ENCODE assay signal across 10 cellular contexts in genomic region chr12:108939594-108939993, GRCh38. TPM values are rescaled to one million over a fixed set of nuclear protein-coding genes. Genes with fewer than 3 reads are reported as not detected.
DNase-seq lines count a peak whose midpoint lies in the region; ATAC-seq and TF ChIP-seq lines count a peak whose summit lies in the region.
"Had no signal": no experiment of that assay in that cellular context is flagged by ENCODE, and none has a peak within 500 bp of the region (broad histone marks: within the 10 kb centered on the region; RNA-seq: fewer than 3 reads in every experiment).

No MANE protein-coding gene starts in this region.

- DNase-seq in amniotic epithelial cell (ENCODE audit: low read depth) (peak; percentile 16), mucosa of descending colon (peak in 1 of 3 donors; percentile 28), activated T-cell treated with anti-CD3 and anti-CD28 coated beads for 4 hours (no peak), NCI-H187 treated with DMSO at 0.1 percent for 48 hours (lab: John Stamatoyannopoulos, UW) (no peak), middle frontal gyrus (ENCODE audit: extremely low spot score, low spot score) (no peak)
- DNase-seq: natural killer cell had no signal

- peak; percentile 45 for ATAC-seq in GM18502 (IDR thresholded peaks at IDR 0.05; ENCODE audit: poor library complexity, unreplicated experiment)
- peak; percentile 53 for ATAC-seq in HG03575 (IDR thresholded peaks at IDR 0.05; ENCODE audit: extremely low read depth, insufficient number of reproducible peaks, low FRiP score, unreplicated experiment)
- ATAC-seq in mucosa of descending colon: peak; percentile 70
- no peak for ATAC-seq in HG03457 (IDR thresholded peaks at IDR 0.05; ENCODE audit: unreplicated experiment)

- TF ChIP-seq CTCF in mucosa of descending colon (IDR thresholded peaks at IDR 0.05): no peak

- H3K36me3 ChIP-seq in mucosa of descending colon (ENCODE audit: low read depth): no peaks in the 10 kb centered on the region

- H3K9me3 ChIP-seq in mucosa of descending colon: no peaks in the 10 kb centered on the region

- no peaks in the 10 kb centered on the region for H3K4me1 ChIP-seq in mucosa of descending colon (ENCODE audit: low read depth)

- intact Hi-C loops in mucosa of descending colon (cut with DNase I, micrococcal nuclease): no loop called here

- no peak overlapping the region for H3K4me3 ChIP-seq in mucosa of descending colon

RNA-seq across cellular contexts. Expression of gene DAO, which starts 59.7 kb away (rescaled TPM):
- 1 to 10 TPM in 2 of 3 donors, under 1 TPM in 1; 0.79 to 4.8 (median 3.0) TPM for total RNA-seq in mucosa of descending colon
- total RNA-seq: natural killer cell, urinary bladder had no signal
